ENCODE assay signal across 1 cellular context in genomic region chr7:5557920-5558401, GRCh38.
TF ChIP-seq lines count a peak whose summit lies in the region.

No MANE protein-coding gene starts in this region.

TF ChIP-seq in K562, 482 proteins besides CTCF, POLR2A, EP300 and RAD21 (continued from another document):
- TF ChIP-seq PRDM10 (IDR thresholded peaks at IDR 0.05; ENCODE audit: partially characterized antibody) (no peak), ZFP36 (IDR thresholded peaks at IDR 0.05; ENCODE audit: low read depth, low read length, partially characterized antibody) (peak; percentile 29), SOX6 (IDR thresholded peaks at IDR 0.05) (0 out of 2 replicates have a peak, but pooled peaks have one; percentile 9), RBFOX2 (IDR thresholded peaks at IDR 0.05; ENCODE audit: low read depth, low read length) (peak; percentile 58), CLOCK (CRISPR knock-in tag; IDR thresholded peaks at IDR 0.05; ENCODE audit: borderline replicate concordance) (no peak), ZNF589 (CRISPR knock-in tag; IDR thresholded peaks at IDR 0.05; ENCODE audit: low read depth) (peak; percentile 44; the same call in 1 of the 2 replicates)
- TF ChIP-seq, protein P1, sequence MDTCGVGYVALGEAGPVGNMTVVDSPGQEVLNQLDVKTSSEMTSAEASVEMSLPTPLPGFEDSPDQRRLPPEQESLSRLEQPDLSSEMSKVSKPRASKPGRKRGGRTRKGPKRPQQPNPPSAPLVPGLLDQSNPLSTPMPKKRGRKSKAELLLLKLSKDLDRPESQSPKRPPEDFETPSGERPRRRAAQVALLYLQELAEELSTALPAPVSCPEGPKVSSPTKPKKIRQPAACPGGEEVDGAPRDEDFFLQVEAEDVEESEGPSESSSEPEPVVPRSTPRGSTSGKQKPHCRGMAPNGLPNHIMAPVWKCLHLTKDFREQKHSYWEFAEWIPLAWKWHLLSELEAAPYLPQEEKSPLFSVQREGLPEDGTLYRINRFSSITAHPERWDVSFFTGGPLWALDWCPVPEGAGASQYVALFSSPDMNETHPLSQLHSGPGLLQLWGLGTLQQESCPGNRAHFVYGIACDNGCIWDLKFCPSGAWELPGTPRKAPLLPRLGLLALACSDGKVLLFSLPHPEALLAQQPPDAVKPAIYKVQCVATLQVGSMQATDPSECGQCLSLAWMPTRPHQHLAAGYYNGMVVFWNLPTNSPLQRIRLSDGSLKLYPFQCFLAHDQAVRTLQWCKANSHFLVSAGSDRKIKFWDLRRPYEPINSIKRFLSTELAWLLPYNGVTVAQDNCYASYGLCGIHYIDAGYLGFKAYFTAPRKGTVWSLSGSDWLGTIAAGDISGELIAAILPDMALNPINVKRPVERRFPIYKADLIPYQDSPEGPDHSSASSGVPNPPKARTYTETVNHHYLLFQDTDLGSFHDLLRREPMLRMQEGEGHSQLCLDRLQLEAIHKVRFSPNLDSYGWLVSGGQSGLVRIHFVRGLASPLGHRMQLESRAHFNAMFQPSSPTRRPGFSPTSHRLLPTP (IDR thresholded peaks at IDR 0.05; ENCODE audit: borderline replicate concordance, extremely low read depth, insufficient read length) = no peak
